In genomic region chr2:120318626-120319025, GRCh38 we compare ENCODE assay signal across 1 cellular context.
TF ChIP-seq lines count a peak whose summit lies in the region.

No MANE protein-coding gene starts in this region.

TF ChIP-seq in H1, 55 proteins besides CTCF, POLR2A, EP300 and RAD21 (continued from another document):
- TF ChIP-seq CBX5 (IDR thresholded peaks at IDR 0.05; ENCODE audit: low read depth, low read length): no peak
- TF ChIP-seq JUN (IDR thresholded peaks at IDR 0.05; ENCODE audit: low read depth, low read length): no peak
- no peak for TF ChIP-seq HDAC6 (IDR thresholded peaks at IDR 0.05; ENCODE audit: low read depth, low read length)
- no peak for TF ChIP-seq BRCA1 (IDR thresholded peaks at IDR 0.05; ENCODE audit: low read depth, low read length)
- no peak for TF ChIP-seq TBP (IDR thresholded peaks at IDR 0.05; ENCODE audit: low read depth, low read length)
- no peak for TF ChIP-seq RFX5 (IDR thresholded peaks at IDR 0.05; ENCODE audit: borderline replicate concordance, low read depth, low read length)
- TF ChIP-seq SRF (IDR thresholded peaks at IDR 0.05; ENCODE audit: low read depth, low read length): no peak
- no peak for TF ChIP-seq CBX8 (IDR thresholded peaks at IDR 0.05; ENCODE audit: borderline replicate concordance, low read depth, low read length)
- TF ChIP-seq NANOG (IDR thresholded peaks at IDR 0.05; ENCODE audit: insufficient read depth, low read depth, low read length, poor library complexity, severe bottlenecking): no peak
- no peak for TF ChIP-seq KDM1A (IDR thresholded peaks at IDR 0.05; ENCODE audit: borderline replicate concordance, low read length)
- TF ChIP-seq TEAD4 (IDR thresholded peaks at IDR 0.05; ENCODE audit: low read depth, low read length): no peak
- TF ChIP-seq SUZ12 (IDR thresholded peaks at IDR 0.05; ENCODE audit: low read length): no peak
- no peak for TF ChIP-seq TAF7 (optimal IDR thresholded peaks at IDR 0.05; ENCODE audit: borderline replicate concordance, low read depth, low read length)
TF ChIP-seq in H1: peak in this region for 0.
